9 cellular contexts compared by ENCODE assay signal in genomic region chr4:173538148-173538902, GRCh38. TPM values are rescaled to one million over a fixed set of nuclear protein-coding genes. Genes with fewer than 3 reads are reported as not detected.
A peak's percentile ranks its signal among the peaks of the same experiment; 100 is the strongest.
DNase-seq lines count a peak whose midpoint lies in the region; ATAC-seq and TF ChIP-seq lines count a peak whose summit lies in the region.
"Had no signal": no experiment of that assay in that cellular context is flagged by ENCODE, and none has a peak within 500 bp of the region (broad histone marks: within the 10 kb centered on the region; RNA-seq: fewer than 3 reads in every experiment).

No MANE protein-coding gene starts in this region.

- no peak for TF ChIP-seq CTCF in heart left ventricle (IDR thresholded peaks at IDR 0.05)

- H3K4me1 ChIP-seq in heart left ventricle, result peaks cover 0 to 40% (median 15%) of the 10 kb centered on the region in 12 donors

- H3K36me3 ChIP-seq in SK-N-MC (ENCODE audit: insufficient read depth, low read length), result no peaks in the 10 kb centered on the region
- peaks cover 0 to 4% (median 0%) of the 10 kb centered on the region in 9 donors for H3K36me3 ChIP-seq in heart left ventricle

- no peak for DNase-seq in activated T-cell treated with anti-CD3 and anti-CD28 coated beads, Interleukin-2, amount 50 U/mL, for 4 hours
- no peak for DNase-seq in activated T-cell treated with anti-CD3 and anti-CD28 coated beads, Interleukin-2, amount 50 U/mL, for 1 hour
- DNase-seq in SK-N-MC (ENCODE audit: low read depth, low spot score), result no peak
- peak; percentile 60 to 84 (median 70) for DNase-seq in heart left ventricle
- no peak for DNase-seq in sciatic nerve (ENCODE audit: low spot score)
- no peak for DNase-seq in cortex of kidney (lab: John Stamatoyannopoulos, UW)

- intact Hi-C loops in heart left ventricle (cut with DNase I), result loop anchor here in 5 of 10 donors (1.0 to 10.0 kb wide), 4 partner anchors 50 to 206 kb away; no protein-coding TSS in a partner anchor
- intact Hi-C loops in sciatic nerve (cut with DNase I), result no loop called here

- H3K4me3 ChIP-seq in SK-N-MC, result peak overlapping the region; percentile 78
- peak overlapping the region; percentile 25 to 85 (median 54) for H3K4me3 ChIP-seq in heart left ventricle

- no peak for TF ChIP-seq POLR2A in heart left ventricle (IDR thresholded peaks at IDR 0.05)

- peak; percentile 21 to 57 for ATAC-seq in activated T-cell treated with anti-CD3 and anti-CD28 coated beads, Interleukin-2, amount 50 U/mL, for 4 hours
- peak; percentile 68 to 80 (median 76) for ATAC-seq in heart left ventricle
- peak; percentile 54 for ATAC-seq in sciatic nerve
- no peak for ATAC-seq in HG03442 (IDR thresholded peaks at IDR 0.05; ENCODE audit: unreplicated experiment)
- no peak for ATAC-seq in GM18517 (IDR thresholded peaks at IDR 0.05; ENCODE audit: unreplicated experiment)

- peaks cover 75% of the 10 kb centered on the region for H3K27me3 Mint-ChIP-seq in activated T-cell treated with anti-CD3 and anti-CD28 coated beads, Interleukin-2, amount 50 U/mL, for 4 hours (ENCODE audit: low read depth)

- peaks cover 0 to 84% (median 3%) of the 10 kb centered on the region in 9 donors for H3K27me3 ChIP-seq in heart left ventricle

- peak overlapping the region; percentile 78 for H3K4me3 Mint-ChIP-seq in activated T-cell treated with anti-CD3 and anti-CD28 coated beads, Interleukin-2, amount 50 U/mL, for 4 hours

- H3K27ac ChIP-seq in SK-N-MC (no peak overlapping the region), heart left ventricle (peak overlapping the region; percentile 72 to 99 (median 92))
- H3K27ac ChIP-seq: VCaP had no signal

- no peaks in the 10 kb centered on the region for H3K9me3 ChIP-seq in SK-N-MC (ENCODE audit: low read depth, low read length)
- no peaks in the 10 kb centered on the region for H3K9me3 ChIP-seq in heart left ventricle

- H3K9me3 Mint-ChIP-seq in activated T-cell treated with anti-CD3 and anti-CD28 coated beads, Interleukin-2, amount 50 U/mL, for 4 hours, result peaks cover 3% of the 10 kb centered on the region

- peak overlapping the region; percentile 41 for H3K9ac ChIP-seq in SK-N-MC (ENCODE audit: insufficient read length)

- H3K36me3 Mint-ChIP-seq in activated T-cell treated with anti-CD3 and anti-CD28 coated beads, Interleukin-2, amount 50 U/mL, for 4 hours (ENCODE audit: insufficient read depth), result no peaks in the 10 kb centered on the region

- WGBS in heart left ventricle, 4 donors, result 1 to 2% (median 1%) methylated on average over 32 to 59 of the region's 59 CpGs

- peaks cover 7% of the 10 kb centered on the region for H3K4me1 Mint-ChIP-seq in activated T-cell treated with anti-CD3 and anti-CD28 coated beads, Interleukin-2, amount 50 U/mL, for 4 hours (ENCODE audit: low read depth)

RNA-seq across cellular contexts. Expression of gene HAND2, which starts 8.3 kb away (rescaled TPM):
- total RNA-seq in activated T-cell treated with anti-CD3 and anti-CD28 coated beads, Interleukin-2, amount 50 U/mL, for 4 hours, result not detected
- 100 to 1,000 TPM in 8 of 9 donors, 10 to 100 TPM in 1; 89.3 to 188 (median 129) TPM for total RNA-seq in heart left ventricle
- polyA plus RNA-seq in heart left ventricle, result 100 to 1,000 TPM in 1 of 2 donors, 10 to 100 TPM in 1; 72.8 to 105 TPM
- total RNA-seq in sciatic nerve, result 0.27 TPM

Comparison
In these comparisons a context has a peak if more than half of its experiments do, and no peak if none do; other contexts are left out.
1. ATAC-seq: peak in activated T-cell treated with anti-CD3 and anti-CD28 coated beads, Interleukin-2, amount 50 U/mL, for 4 hours (2 of 2), heart left ventricle (4 of 4) and sciatic nerve (single experiment); none in HG03442 (single experiment) and GM18517 (single experiment).
2. DNase-seq: peak in heart left ventricle (5 of 5); none in activated T-cell treated with anti-CD3 and anti-CD28 coated beads, Interleukin-2, amount 50 U/mL, for 4 hours (single experiment), activated T-cell treated with anti-CD3 and anti-CD28 coated beads, Interleukin-2, amount 50 U/mL, for 1 hour (single experiment), SK-N-MC (single experiment), sciatic nerve (single experiment) and cortex of kidney (single experiment).
3. RNA of gene HAND2, which starts 8.3 kb away (total RNA-seq): 89.3 to 188 TPM in heart left ventricle; 0.27 TPM in sciatic nerve (single experiment) and not detected in activated T-cell treated with anti-CD3 and anti-CD28 coated beads, Interleukin-2, amount 50 U/mL, for 4 hours; every median in the first group is over 10 times any median in the second.